ENCODE assay signal across 27 cellular contexts in the genomic region with DNA sequence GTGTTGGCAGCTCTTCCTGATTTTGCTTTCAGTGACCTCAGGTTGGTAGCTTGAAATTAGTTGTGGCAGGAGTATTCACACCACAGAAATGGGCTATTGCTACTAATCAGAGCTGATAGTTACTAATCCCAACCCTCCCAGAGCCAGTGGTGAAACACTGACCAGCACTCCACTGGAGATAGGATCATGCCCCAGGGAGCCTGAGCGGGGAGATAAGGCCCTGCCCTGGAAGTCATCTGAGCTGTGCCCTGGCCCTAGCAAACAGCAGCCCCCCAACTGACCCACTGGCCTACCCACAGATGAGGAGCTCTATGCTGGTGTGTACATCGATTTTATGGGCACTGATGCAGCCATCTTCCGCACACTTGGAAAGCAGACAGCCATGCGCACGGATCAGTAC. TPM values are rescaled to one million over a fixed set of nuclear protein-coding genes. Genes with fewer than 3 reads are reported as not detected.
"Had no signal": no experiment of that assay in that cellular context is flagged by ENCODE, and none has a peak within 500 bp of the region (broad histone marks: within the 10 kb centered on the region; RNA-seq: fewer than 3 reads in every experiment).

No MANE protein-coding gene starts in this region.

- H3K27me3 Mint-ChIP-seq: activated naive CD8-positive, alpha-beta T cell; T-cell had no signal

- H3K4me1 Mint-ChIP-seq: brain, T-cell had no signal

- H3K27me3 ChIP-seq: MG63, Peyer's patch had no signal

- H3K27ac ChIP-seq: Peyer's patch had no signal

- H3K36me3 Mint-ChIP-seq: activated naive CD8-positive, alpha-beta T cell; T-cell had no signal

- H3K4me3 Mint-ChIP-seq: activated naive CD4-positive, alpha-beta T cell treated with anti-CD3 and anti-CD28 coated beads for 36 hours; activated naive CD8-positive, alpha-beta T cell; activated T-cell treated with anti-CD3 and anti-CD28 coated beads, Interleukin-2, amount 50 U/mL, for 4 hours; brain; T-cell had no signal

- H3K9me3 ChIP-seq: MG63, Peyer's patch had no signal

- H3K36me3 ChIP-seq: MG63 had no signal

- H3K9me3 Mint-ChIP-seq: activated naive CD4-positive, alpha-beta T cell treated with anti-CD3 and anti-CD28 coated beads for 36 hours; activated T-cell treated with anti-CD3 and anti-CD28 coated beads, Interleukin-2, amount 50 U/mL, for 4 hours; brain; T-cell had no signal

- DNase-seq: activated CD4-positive, alpha-beta T cell treated with anti-CD3 and anti-CD28 coated beads for 48 hours; activated CD4-positive, alpha-beta T cell treated with anti-CD3 and anti-CD28 coated beads, Interleukin-2, amount 50 U/mL, for 48 hours; activated CD4-positive, CD25-positive, alpha-beta regulatory T cell treated with anti-CD3 and anti-CD28 coated beads, Interleukin-2, amount 50 U/mL, for 72 hours; activated effector memory CD4-positive, alpha-beta T cell treated with anti-CD3 and anti-CD28 coated beads, Interleukin-2, amount 50 U/mL, for 16 hours; activated naive CD4-positive, alpha-beta T cell treated with anti-CD3 and anti-CD28 coated beads for 36 hours; activated T-cell treated with anti-CD3 and anti-CD28 coated beads, Interleukin-2, amount 50 U/mL, for 4 hours; amygdala; MG63; MV-4-11; NCI-H1092 treated with DMSO at 0.1 percent for 48 hours; NCI-H1417 treated with DMSO at 0.1 percent for 48 hours; NCI-H1694; NCI-H2029; NCI-H345; NCI-H510A; NCI-H526 treated with DMSO at 0.1 percent for 48 hours; NK-92 treated with Interleukin-12 subunit alpha and Interleukin-12 subunit beta, amount 100 ng/mL, for 24 hours; OCI-M1; Peyer's patch; SHP77 treated with DMSO at 0.1 percent for 48 hours; T-cell; T-helper 2 cell had no signal

- H3K27ac Mint-ChIP-seq: activated naive CD4-positive, alpha-beta T cell treated with anti-CD3 and anti-CD28 coated beads for 36 hours; activated naive CD8-positive, alpha-beta T cell; T-cell had no signal

- ATAC-seq: activated T-cell treated with anti-CD3 and anti-CD28 coated beads, Interleukin-2, amount 50 U/mL, for 4 hours; T-cell had no signal

- FAIRE-seq: astrocyte had no signal

- H3K4me3 ChIP-seq: MG63, Peyer's patch had no signal

RNA-seq across cellular contexts. Expression of gene GNAT1, which starts 9.4 kb away (rescaled TPM):
- total RNA-seq: activated naive CD4-positive, alpha-beta T cell treated with anti-CD3 and anti-CD28 coated beads for 36 hours; activated T-cell treated with anti-CD3 and anti-CD28 coated beads, Interleukin-2, amount 50 U/mL, for 4 hours; astrocyte; cardiac septum; Peyer's patch; SK-MEL-5 had no signal

RNA-seq across cellular contexts. Expression of gene SLC38A3, which starts 23.1 kb away (rescaled TPM):
- total RNA-seq: activated naive CD4-positive, alpha-beta T cell treated with anti-CD3 and anti-CD28 coated beads for 36 hours had no signal

RNA-seq across cellular contexts. Expression of gene SEMA3F, which starts 26.9 kb away (rescaled TPM):
- total RNA-seq: activated naive CD4-positive, alpha-beta T cell treated with anti-CD3 and anti-CD28 coated beads for 36 hours had no signal
